18 cellular contexts compared by ENCODE assay signal in genomic region chr2:501667-502066, GRCh38.
DNase-seq lines count a peak whose midpoint lies in the region; ATAC-seq and TF ChIP-seq lines count a peak whose summit lies in the region.
"Had no signal": no experiment of that assay in that cellular context is flagged by ENCODE, and none has a peak within 500 bp of the region (broad histone marks: within the 10 kb centered on the region; RNA-seq: fewer than 3 reads in every experiment).

No MANE protein-coding gene starts in this region.

- no peak overlapping the region for H4K91ac ChIP-seq in neuronal stem cell (ENCODE audit: low read depth, low read length, poor library complexity)

- H2AK5ac ChIP-seq in neuronal stem cell (ENCODE audit: low read depth, low read length) = no peak overlapping the region

- H3K4me2 ChIP-seq in neuronal stem cell (ENCODE audit: insufficient read depth, low read length, poor library complexity, severe bottlenecking) = no peak overlapping the region
- H3K4me2 ChIP-seq: A549; BLaER1 treated with 17β-estradiol and CSF1 and Interleukin-3, amounts not matched to agents 10 nM and 100 nM had no signal

- H2BK5ac ChIP-seq in neuronal stem cell (ENCODE audit: low read length) = no peak overlapping the region

- H3K79me1 ChIP-seq in neuronal stem cell (ENCODE audit: low read depth, low read length) = no peaks in the 10 kb centered on the region

- no peak overlapping the region for H2AFZ ChIP-seq in neuronal stem cell (ENCODE audit: low read length)

- DNase-seq in NCI-H146 (lab: John Stamatoyannopoulos, UW) (peak; percentile 4), NCI-H146 treated with DMSO at 0.1 percent for 48 hours (lab: John Stamatoyannopoulos, UW; ENCODE audit: unreplicated experiment) (no peak), coronary artery (ENCODE audit: low spot score) (peak; percentile 36), neuronal stem cell (ENCODE audit: low spot score) (no peak), vagina (ENCODE audit: extremely low spot score in 2 of 2) (peak; percentile 65 to 89)
- no peak for DNase-seq in stimulated activated CD4-positive, alpha-beta T cell treated with anti-CD3 and anti-CD28 coated beads, Interleukin-2, amount 100 ng/mL, for 24 hours
- DNase-seq: AML-193; Calu3; CD4-positive, alpha-beta T cell; CD8-positive, alpha-beta T cell; DMS79 treated with DMSO at 0.1 percent for 48 hours; GF-D8 had no signal

- no peak overlapping the region for H3K27ac ChIP-seq in coronary artery
- no peak overlapping the region for H3K27ac ChIP-seq in neuronal stem cell (replicated peaks; ENCODE audit: low read length)
- no peak overlapping the region for H3K27ac ChIP-seq in vagina
- H3K27ac ChIP-seq: 22Rv1; A549; BLaER1 treated with 17β-estradiol and CSF1 and Interleukin-3, amounts not matched to agents 10 nM and 100 nM; C4-2B had no signal

- intact Hi-C loops in vagina (cut with DNase I) = no loop called here

- H4K8ac ChIP-seq in neuronal stem cell (ENCODE audit: low read depth, low read length) = no peak overlapping the region

- H3K23ac ChIP-seq in neuronal stem cell (ENCODE audit: low read depth, low read length, poor library complexity) = no peak overlapping the region

- H3K36me3 ChIP-seq in neuronal stem cell (replicated peaks in 1 of 2; ENCODE audit: control insufficient read depth in 2 of 2, insufficient read depth in 2 of 2, low read length in 2 of 2) (no peaks in the 10 kb centered on the region), vagina (no peaks in the 10 kb centered on the region)
- H3K36me3 ChIP-seq: BLaER1 treated with 17β-estradiol and CSF1 and Interleukin-3, amounts not matched to agents 10 nM and 100 nM had no signal

- H3K27me3 ChIP-seq in neuronal stem cell (ENCODE audit: control insufficient read depth in 3 of 3, insufficient read depth in 3 of 3, low read depth in 1 of 3, low read length in 3 of 3) (peaks cover 0 to 2% (median 0%) of the 10 kb centered on the region in 3 experiments), vagina (no peaks in the 10 kb centered on the region)
- H3K27me3 ChIP-seq: BLaER1 treated with 17β-estradiol and CSF1 and Interleukin-3, amounts not matched to agents 10 nM and 100 nM had no signal

- WGBS in neuronal stem cell (ENCODE audit: extremely low coverage in 2 of 2, insufficient read length in 2 of 2, insufficient replicate concordance in 1 of 2), 2 donors = no CpG with 5 or more reads among the region's 8 CpGs

- TF ChIP-seq CTCF in coronary artery (IDR thresholded peaks at IDR 0.05) (no peak), vagina (IDR thresholded peaks at IDR 0.05) (no peak)

- H3K9ac ChIP-seq in neuronal stem cell (ENCODE audit: low read depth, low read length, poor library complexity) = no peak overlapping the region
- H3K9ac ChIP-seq: BLaER1 treated with 17β-estradiol and CSF1 and Interleukin-3, amounts not matched to agents 10 nM and 100 nM had no signal

- no peak overlapping the region for H2BK12ac ChIP-seq in neuronal stem cell (ENCODE audit: low read length)

- peak overlapping the region; percentile 15 for H3K18ac ChIP-seq in neuronal stem cell (ENCODE audit: low read length)

- peaks cover 12 to 17% of the 10 kb centered on the region in 2 donors for H3K4me1 ChIP-seq in neuronal stem cell (ENCODE audit: control insufficient read depth in 2 of 2, insufficient read depth in 1 of 2, low read depth in 1 of 2, low read length in 2 of 2)
- H3K4me1 ChIP-seq in vagina = no peaks in the 10 kb centered on the region
- H3K4me1 ChIP-seq: A549, Caco-2 had no signal

- no peak overlapping the region for H2BK120ac ChIP-seq in neuronal stem cell (ENCODE audit: low read depth, low read length)

- no peak for ATAC-seq in GM19324 (IDR thresholded peaks at IDR 0.05; ENCODE audit: low FRiP score, unreplicated experiment)
- ATAC-seq: CD8-positive, alpha-beta T cell had no signal

- TF ChIP-seq POLR2A in vagina (IDR thresholded peaks at IDR 0.05) = no peak

- H2BK15ac ChIP-seq in neuronal stem cell (ENCODE audit: low read length) = no peak overlapping the region

- H3K4ac ChIP-seq in neuronal stem cell (ENCODE audit: low read length) = no peak overlapping the region

- H3K14ac ChIP-seq in neuronal stem cell (ENCODE audit: low read length) = no peak overlapping the region

- H3K4me3 ChIP-seq in coronary artery (no peak overlapping the region), neuronal stem cell (ENCODE audit: low read length in 2 of 2) (no peak overlapping the region), vagina (no peak overlapping the region)
- H3K4me3 ChIP-seq: A549; BLaER1 treated with 17β-estradiol and CSF1 and Interleukin-3, amounts not matched to agents 10 nM and 100 nM had no signal

- peaks cover 0 to 1% of the 10 kb centered on the region in 2 donors for H3K9me3 ChIP-seq in neuronal stem cell (replicated peaks in 1 of 2; ENCODE audit: control insufficient read depth in 2 of 2, insufficient read depth in 1 of 2, low read depth in 1 of 2, low read length in 2 of 2)
- H3K9me3 ChIP-seq in vagina = no peaks in the 10 kb centered on the region
- H3K9me3 ChIP-seq: A549, Caco-2 had no signal

Comparison
In these comparisons a context has a peak if more than half of its experiments do, and no peak if none do; other contexts are left out.
1. DNase-seq: peak in NCI-H146 (single experiment), coronary artery (single experiment) and vagina (2 of 2); none in NCI-H146 treated with DMSO at 0.1 percent for 48 hours (single experiment), neuronal stem cell (single experiment) and stimulated activated CD4-positive, alpha-beta T cell treated with anti-CD3 and anti-CD28 coated beads, Interleukin-2, amount 100 ng/mL, for 24 hours (0 of 2).